In genomic region chr1:40627987-40628902, GRCh38 we compare ENCODE assay signal across 13 cellular contexts. TPM values are rescaled to one million over a fixed set of nuclear protein-coding genes. Genes with fewer than 3 reads are reported as not detected.
DNase-seq lines count a peak whose midpoint lies in the region; ATAC-seq lines count a peak whose summit lies in the region.
"Had no signal": no experiment of that assay in that cellular context is flagged by ENCODE, and none has a peak within 500 bp of the region (broad histone marks: within the 10 kb centered on the region; RNA-seq: fewer than 3 reads in every experiment).

No MANE protein-coding gene starts in this region.

- peak; percentile 16 for DNase-seq in stimulated activated CD4-positive, alpha-beta T cell treated with anti-CD3 and anti-CD28 coated beads, Interleukin-4, amount 100 ng/mL, for 24 hours
- no peak for DNase-seq in stimulated activated CD4-positive, alpha-beta T cell treated with anti-CD3 and anti-CD28 coated beads, Interleukin-12 subunit alpha, Interleukin-12 subunit beta, amount 100 ng/mL, for 4 hours
- DNase-seq in NCI-H187 treated with DMSO at 0.1 percent for 48 hours (lab: John Stamatoyannopoulos, UW) (no peak), SIG-M5 treated with dmso at 0.1 percent for 504 hours (lab: John Stamatoyannopoulos, UW; ENCODE audit: unreplicated experiment) (no peak), amniotic stem cell (lab: John Stamatoyannopoulos, UW) (no peak)
- no peak for DNase-seq in activated T-helper 2 cell treated with anti-CD3 and anti-CD28 coated beads, Interferon-gamma antibody, Interleukin-2, Interleukin-4, amounts not matched to agents 10 μg/mL and 5 μg/mL and 100 μg/mL, durations not matched to agents 14 hours and 24 hours and 36 hours (ENCODE audit: low spot score)
- DNase-seq: COR-L47, HFFc6, NCI-H2029, thyroid gland had no signal

- no peaks in the 10 kb centered on the region for H3K36me3 Mint-ChIP-seq in activated T-helper 17 cell treated with anti-CD3 and anti-CD28 coated beads, Interleukin-2, amount 50 U/mL, for 72 hours (ENCODE audit: low read depth)
- no peaks in the 10 kb centered on the region for H3K36me3 Mint-ChIP-seq in activated T-helper 2 cell treated with anti-CD3 and anti-CD28 coated beads, Interferon-gamma antibody, Interleukin-2, Interleukin-4, amounts not matched to agents 10 μg/mL and 5 μg/mL and 100 μg/mL, durations not matched to agents 14 hours and 24 hours and 36 hours (ENCODE audit: low read depth)

- H3K4me3 Mint-ChIP-seq in activated T-helper 17 cell treated with anti-CD3 and anti-CD28 coated beads, Interleukin-2, amount 50 U/mL, for 72 hours, result peak overlapping the region; percentile 29
- no peak overlapping the region for H3K4me3 Mint-ChIP-seq in activated T-helper 2 cell treated with anti-CD3 and anti-CD28 coated beads, Interferon-gamma antibody, Interleukin-2, Interleukin-4, amounts not matched to agents 10 μg/mL and 5 μg/mL and 100 μg/mL, durations not matched to agents 14 hours and 24 hours and 36 hours (ENCODE audit: low read depth)
- H3K4me3 Mint-ChIP-seq: HFFc6 had no signal

- peak; percentile 67 for ATAC-seq in HG02938 (IDR thresholded peaks at IDR 0.05; ENCODE audit: unreplicated experiment)
- peak; percentile 92 for ATAC-seq in activated T-helper 17 cell treated with anti-CD3 and anti-CD28 coated beads, Interleukin-2, amount 50 U/mL, for 72 hours (replicated peaks)
- ATAC-seq: right lobe of liver had no signal

- peaks cover 10% of the 10 kb centered on the region for H3K4me1 Mint-ChIP-seq in activated T-helper 17 cell treated with anti-CD3 and anti-CD28 coated beads, Interleukin-2, amount 50 U/mL, for 72 hours
- peaks cover 11% of the 10 kb centered on the region for H3K4me1 Mint-ChIP-seq in activated T-helper 2 cell treated with anti-CD3 and anti-CD28 coated beads, Interferon-gamma antibody, Interleukin-2, Interleukin-4, amounts not matched to agents 10 μg/mL and 5 μg/mL and 100 μg/mL, durations not matched to agents 14 hours and 24 hours and 36 hours (ENCODE audit: low read depth)

- no peaks in the 10 kb centered on the region for H3K27me3 Mint-ChIP-seq in activated T-helper 17 cell treated with anti-CD3 and anti-CD28 coated beads, Interleukin-2, amount 50 U/mL, for 72 hours
- no peaks in the 10 kb centered on the region for H3K27me3 Mint-ChIP-seq in activated T-helper 2 cell treated with anti-CD3 and anti-CD28 coated beads, Interferon-gamma antibody, Interleukin-2, Interleukin-4, amounts not matched to agents 10 μg/mL and 5 μg/mL and 100 μg/mL, durations not matched to agents 14 hours and 24 hours and 36 hours (ENCODE audit: low read depth)

- H3K27ac Mint-ChIP-seq in activated T-helper 17 cell treated with anti-CD3 and anti-CD28 coated beads, Interleukin-2, amount 50 U/mL, for 72 hours, result peak overlapping the region; percentile 48
- H3K27ac Mint-ChIP-seq in activated T-helper 2 cell treated with anti-CD3 and anti-CD28 coated beads, Interferon-gamma antibody, Interleukin-2, Interleukin-4, amounts not matched to agents 10 μg/mL and 5 μg/mL and 100 μg/mL, durations not matched to agents 14 hours and 24 hours and 36 hours, result no peak overlapping the region
- H3K27ac Mint-ChIP-seq: HFFc6 had no signal

- intact Hi-C loops in activated T-helper 2 cell treated with anti-CD3 and anti-CD28 coated beads, Interferon-gamma antibody, Interleukin-2, Interleukin-4, amounts not matched to agents 10 μg/mL and 5 μg/mL and 100 μg/mL, durations not matched to agents 14 hours and 24 hours and 36 hours (cut with micrococcal nuclease), result loop anchor here (2.0 kb wide), 1 partner anchor 41 kb away; no protein-coding TSS in a partner anchor

- no peaks in the 10 kb centered on the region for H3K9me3 Mint-ChIP-seq in activated T-helper 17 cell treated with anti-CD3 and anti-CD28 coated beads, Interleukin-2, amount 50 U/mL, for 72 hours
- no peaks in the 10 kb centered on the region for H3K9me3 Mint-ChIP-seq in activated T-helper 2 cell treated with anti-CD3 and anti-CD28 coated beads, Interferon-gamma antibody, Interleukin-2, Interleukin-4, amounts not matched to agents 10 μg/mL and 5 μg/mL and 100 μg/mL, durations not matched to agents 14 hours and 24 hours and 36 hours
- H3K9me3 Mint-ChIP-seq: HFFc6 had no signal

RNA-seq across cellular contexts. Expression of gene RIMS3, which starts 37.2 kb away (rescaled TPM):
- total RNA-seq in activated T-helper 17 cell treated with anti-CD3 and anti-CD28 coated beads, Interleukin-2, amount 50 U/mL, for 72 hours, result 1 to 10 TPM; 3.0 to 4.2 TPM
- 2.5 and 2.9 TPM in 2 replicates for total RNA-seq in activated T-helper 2 cell treated with anti-CD3 and anti-CD28 coated beads, Interferon-gamma antibody, Interleukin-2, Interleukin-4, amounts not matched to agents 10 μg/mL and 5 μg/mL and 100 μg/mL, durations not matched to agents 14 hours and 24 hours and 36 hours
